3 cellular contexts compared by ENCODE assay signal in the genomic region with DNA sequence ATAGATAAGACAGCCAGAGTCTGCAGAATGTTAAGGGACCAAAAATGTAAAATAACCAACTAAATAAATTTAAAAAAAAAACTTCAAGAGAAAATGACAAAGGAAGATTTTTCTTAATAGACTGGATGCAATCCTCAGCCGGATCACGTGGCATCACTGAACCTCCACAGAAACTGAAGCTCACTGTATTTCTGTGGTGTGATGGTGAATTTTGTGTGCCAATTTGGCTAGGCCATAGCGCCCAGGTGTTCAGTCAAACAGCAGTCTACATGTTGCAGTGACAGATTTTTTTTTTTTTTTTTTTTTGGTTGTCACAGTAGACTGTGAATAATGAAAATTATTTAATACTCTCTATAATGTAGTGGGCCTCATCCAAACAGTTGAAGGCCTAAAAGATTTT.
"Had no signal": no experiment of that assay in that cellular context is flagged by ENCODE, and none has a peak within 500 bp of the region (broad histone marks: within the 10 kb centered on the region; RNA-seq: fewer than 3 reads in every experiment).

No MANE protein-coding gene starts in this region.

- DNase-seq: GDM1, GF-D8 had no signal

- H3K4me3 ChIP-seq: GM12878 had no signal

- ATAC-seq: GM12878 had no signal
